9 cellular contexts compared by ENCODE assay signal in the genomic region with DNA sequence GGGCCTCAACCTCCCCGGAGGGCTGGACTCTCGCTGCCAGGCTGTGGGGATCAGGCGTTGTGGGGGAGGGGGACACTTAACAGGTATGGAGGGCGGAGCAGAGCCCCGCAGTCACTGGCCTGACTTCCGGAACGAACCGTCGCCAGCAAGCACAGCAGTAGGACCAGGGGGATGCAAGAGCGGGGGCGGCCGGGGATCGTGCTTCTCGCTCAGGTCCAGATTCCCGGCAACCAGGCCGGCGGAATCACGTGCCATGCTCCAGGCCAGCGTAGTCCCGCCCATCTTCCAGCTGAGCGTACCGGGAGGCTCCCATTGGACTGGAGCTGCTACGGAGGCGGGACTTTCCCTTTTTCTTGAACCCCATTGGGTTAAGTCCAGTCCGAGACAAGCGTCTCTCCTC. TPM values are rescaled to one million over a fixed set of nuclear protein-coding genes. Genes with fewer than 3 reads are reported as not detected.
DNase-seq lines count a peak whose midpoint lies in the region; ATAC-seq and TF ChIP-seq lines count a peak whose summit lies in the region.
"Had no signal": no experiment of that assay in that cellular context is flagged by ENCODE, and none has a peak within 500 bp of the region (broad histone marks: within the 10 kb centered on the region; RNA-seq: fewer than 3 reads in every experiment).

No MANE protein-coding gene starts in this region.

- TF ChIP-seq CTCF in parathyroid adenoma (IDR thresholded peaks at IDR 0.05) (no peak), RWPE1 (conservative IDR thresholded peaks at IDR 0.05; ENCODE audit: low read depth) (no peak)

- H3K36me3 ChIP-seq in parathyroid adenoma (ENCODE audit: control insufficient read depth, insufficient read depth, low read length), result no peaks in the 10 kb centered on the region
- H3K36me3 ChIP-seq: neutrophil had no signal

- H3K4me3 ChIP-seq in parathyroid adenoma (ENCODE audit: low read depth, low read length), result no peak overlapping the region

- H3K4me3 Mint-ChIP-seq in activated CD4-positive, alpha-beta memory T cell treated with anti-CD3 and anti-CD28 coated beads for 36 hours, result peak overlapping the region; percentile 80

- no peak overlapping the region for H3K4me2 ChIP-seq in parathyroid adenoma (ENCODE audit: low read length)

- no peak for TF ChIP-seq POLR2A in erythroblast (IDR thresholded peaks at IDR 0.05; ENCODE audit: low read length)

- peak overlapping the region; percentile 67 for H3K27ac Mint-ChIP-seq in activated CD4-positive, alpha-beta memory T cell treated with anti-CD3 and anti-CD28 coated beads for 36 hours

- no peak overlapping the region for H3K9ac ChIP-seq in parathyroid adenoma

- no peaks in the 10 kb centered on the region for H3K9me3 Mint-ChIP-seq in activated CD4-positive, alpha-beta memory T cell treated with anti-CD3 and anti-CD28 coated beads for 36 hours

- H3K9me3 ChIP-seq in parathyroid adenoma (ENCODE audit: control insufficient read depth, low read length), result no peaks in the 10 kb centered on the region
- H3K9me3 ChIP-seq: neutrophil had no signal

- DNase-seq in GOT3 (lab: John Stamatoyannopoulos, UW) (peak; percentile 67), erythroblast (lab: John Stamatoyannopoulos, UW) (peak; percentile 23 to 34), SKM-1 treated with dmso at 0.1 percent for 144 hours (lab: John Stamatoyannopoulos, UW; ENCODE audit: unreplicated experiment) (no peak), ACHN (no peak), RWPE1 (ENCODE audit: low spot score) (no peak)
- peak; percentile 82 for DNase-seq in activated CD4-positive, alpha-beta memory T cell treated with anti-CD3 and anti-CD28 coated beads for 36 hours

- H3K4me1 ChIP-seq in parathyroid adenoma, result peaks cover 3% of the 10 kb centered on the region

- intact Hi-C loops in activated CD4-positive, alpha-beta memory T cell treated with anti-CD3 and anti-CD28 coated beads for 36 hours (cut with micrococcal nuclease), result no loop called here

- H3K79me2 ChIP-seq in parathyroid adenoma, result no peaks in the 10 kb centered on the region

- POLR2A ChIA-PET in activated CD4-positive, alpha-beta memory T cell treated with anti-CD3 and anti-CD28 coated beads for 36 hours (lab: Charles Lee), result interaction anchor here (1.0 kb wide), 1 partner anchor 18 kb away, joined by 4 read pairs; no protein-coding TSS in a partner anchor
- POLR2A ChIA-PET in RWPE1 (lab: Yijun Ruan, JAX; ENCODE audit: low non-redundant PET), result no interaction called here

- H3K27ac ChIP-seq in parathyroid adenoma (peak overlapping the region; percentile 36), RWPE1 (no peak overlapping the region)
- H3K27ac ChIP-seq: neutrophil had no signal

- H3K27me3 ChIP-seq in parathyroid adenoma (ENCODE audit: control insufficient read depth, insufficient read depth, low read length), result no peaks in the 10 kb centered on the region
- H3K27me3 ChIP-seq: neutrophil had no signal

- H3K27me3 Mint-ChIP-seq in activated CD4-positive, alpha-beta memory T cell treated with anti-CD3 and anti-CD28 coated beads for 36 hours, result no peaks in the 10 kb centered on the region

- H3K36me3 Mint-ChIP-seq in activated CD4-positive, alpha-beta memory T cell treated with anti-CD3 and anti-CD28 coated beads for 36 hours, result no peaks in the 10 kb centered on the region

- in situ Hi-C loops in ACHN (cut with HindIII; ENCODE audit: low pct_ligation_motif_present, low pct_unique_long_range_greater_than_20kb, low sequenced_read_pairs), result no loop called here

- H2AFZ ChIP-seq in parathyroid adenoma, result peak overlapping the region; percentile 63

- peaks cover 17% of the 10 kb centered on the region for H3K4me1 Mint-ChIP-seq in activated CD4-positive, alpha-beta memory T cell treated with anti-CD3 and anti-CD28 coated beads for 36 hours (ENCODE audit: low read depth)

- CTCF ChIA-PET in activated CD4-positive, alpha-beta memory T cell treated with anti-CD3 and anti-CD28 coated beads for 36 hours (lab: Charles Lee), result interaction anchor here (0.9 to 1.1 kb wide), 2 partner anchors 12 to 303 kb away, joined by 3 to 4 read pairs; no protein-coding TSS in a partner anchor
- CTCF ChIA-PET in RWPE1 (lab: Yijun Ruan, JAX), result no interaction called here

- ATAC-seq in HG02970 (IDR thresholded peaks at IDR 0.05; ENCODE audit: low FRiP score, unreplicated experiment), result no peak

RNA-seq across cellular contexts. Expression of a gene that starts 10.0 kb away (rescaled TPM):
- under 1 TPM in 1 of 2 experiments, not detected in 1; 0.52 TPM for total RNA-seq in activated CD4-positive, alpha-beta memory T cell treated with anti-CD3 and anti-CD28 coated beads for 36 hours

RNA-seq across cellular contexts. Expression of a gene that starts 22.1 kb away (rescaled TPM):
- total RNA-seq in activated CD4-positive, alpha-beta memory T cell treated with anti-CD3 and anti-CD28 coated beads for 36 hours, result 10 to 100 TPM; 93.0 to 93.1 TPM

RNA-seq across cellular contexts. Expression of a gene that starts 22.9 kb away (rescaled TPM):
- 10 to 100 TPM; 44.5 to 50.5 TPM for total RNA-seq in activated CD4-positive, alpha-beta memory T cell treated with anti-CD3 and anti-CD28 coated beads for 36 hours

RNA-seq across cellular contexts. Expression of a gene that starts 41.6 kb away (rescaled TPM):
- total RNA-seq in activated CD4-positive, alpha-beta memory T cell treated with anti-CD3 and anti-CD28 coated beads for 36 hours, result not detected

Comparison
In these comparisons a context has a peak if more than half of its experiments do, and no peak if none do; other contexts are left out.
1. DNase-seq: peak in GOT3 (single experiment), activated CD4-positive, alpha-beta memory T cell treated with anti-CD3 and anti-CD28 coated beads for 36 hours (single experiment) and erythroblast (2 of 2); none in SKM-1 treated with dmso at 0.1 percent for 144 hours (single experiment), ACHN (single experiment) and RWPE1 (single experiment).